In genomic region chr4:139266583-139267257, GRCh38 we compare ENCODE assay signal across 8 cellular contexts. TPM values are rescaled to one million over a fixed set of nuclear protein-coding genes. Genes with fewer than 3 reads are reported as not detected.
DNase-seq lines count a peak whose midpoint lies in the region; ATAC-seq and TF ChIP-seq lines count a peak whose summit lies in the region.

No MANE protein-coding gene starts in this region.

- no peaks in the 10 kb centered on the region for H3K9me3 Mint-ChIP-seq in WTC11

- peak overlapping the region; percentile 82 for H2AFZ ChIP-seq in Karpas-422 (ENCODE audit: low read length)

- no peak overlapping the region for H3K4me3 Mint-ChIP-seq in WTC11

- no peak overlapping the region for H3K27ac Mint-ChIP-seq in WTC11

- H3K4me1 ChIP-seq in Karpas-422 (ENCODE audit: low read length), result peaks cover 14% of the 10 kb centered on the region
- H3K4me1 ChIP-seq in breast epithelium, result no peaks in the 10 kb centered on the region

- H3K4me1 Mint-ChIP-seq in WTC11, result peaks cover 20% of the 10 kb centered on the region

- DNase-seq in GDM1 (lab: John Stamatoyannopoulos, UW), result peak; percentile 39
- peak; percentile 40 for DNase-seq in H4 (ENCODE audit: low spot score)
- DNase-seq in Karpas-422, result peak; percentile 54
- no peak for DNase-seq in WTC11 (ENCODE audit: low spot score)
- DNase-seq in breast epithelium (ENCODE audit: low spot score in 2 of 2), result peak in 1 of 2 donors; percentile 36
- DNase-seq in kidney tubule cell (ENCODE audit: low spot score), result peak; percentile 84
- peak; percentile 73 to 74 for DNase-seq in stimulated activated CD4-positive, alpha-beta T cell treated with anti-CD3 and anti-CD28 coated beads, Interleukin-2, amount 100 ng/mL, for 48 hours
- DNase-seq in NCI-H2107 (lab: John Stamatoyannopoulos, UW), result no peak

- CTCF ChIA-PET in WTC11 (lab: Charles Lee), result interaction anchor here (1.7 kb wide), 1 partner anchor 29 kb away, joined by 4 read pairs; no protein-coding TSS in a partner anchor

- TF ChIP-seq POLR2A in breast epithelium (IDR thresholded peaks at IDR 0.05), result no peak

- no peaks in the 10 kb centered on the region for H3K27me3 Mint-ChIP-seq in WTC11 (ENCODE audit: low read depth)

- no peaks in the 10 kb centered on the region for H3K36me3 Mint-ChIP-seq in WTC11

- H3K36me3 ChIP-seq in Karpas-422 (ENCODE audit: insufficient read depth, low read length) (no peaks in the 10 kb centered on the region), breast epithelium (no peaks in the 10 kb centered on the region)

- H3K9ac ChIP-seq in Karpas-422 (ENCODE audit: low read length), result peak overlapping the region; percentile 45

- TF ChIP-seq CTCF in WTC11 (IDR thresholded peaks at IDR 0.05), result no peak
- TF ChIP-seq CTCF in breast epithelium (IDR thresholded peaks at IDR 0.05), result no peak

- POLR2A ChIA-PET in WTC11 (lab: Charles Lee), result no interaction called here

- no peaks in the 10 kb centered on the region for H4K20me1 ChIP-seq in Karpas-422 (ENCODE audit: insufficient read depth, low read depth, low read length)

- ATAC-seq in WTC11, result peak; percentile 72

- intact Hi-C loops in breast epithelium (cut with DNase I; ENCODE audit: low total_unique reads), result no loop called here

- H3K9me3 ChIP-seq in Karpas-422 (ENCODE audit: low read length) (no peaks in the 10 kb centered on the region), breast epithelium (no peaks in the 10 kb centered on the region)

- H3K9me2 ChIP-seq in Karpas-422 (replicated peaks; ENCODE audit: insufficient read depth, low read length), result no peaks in the 10 kb centered on the region

- peak overlapping the region; percentile 63 for H3K4me2 ChIP-seq in Karpas-422 (ENCODE audit: low read depth, low read length, poor library complexity, severe bottlenecking)

- H3K27me3 ChIP-seq in Karpas-422 (ENCODE audit: low read length) (no peaks in the 10 kb centered on the region), breast epithelium (no peaks in the 10 kb centered on the region)

- H3K27ac ChIP-seq in Karpas-422 (ENCODE audit: low read length) (no peak overlapping the region), breast epithelium (no peak overlapping the region)

- no peaks in the 10 kb centered on the region for H3K79me2 ChIP-seq in Karpas-422 (ENCODE audit: low read length)

- H3K4me3 ChIP-seq in Karpas-422 (ENCODE audit: low read length) (peak overlapping the region; percentile 55), breast epithelium (peak overlapping the region; percentile 19 to 46 (median 30))

TF ChIP-seq in WTC11, 78 proteins besides CTCF, POLR2A, EP300 and RAD21:
- TF ChIP-seq USF1 (CRISPR knock-in tag; IDR thresholded peaks at IDR 0.05) (peak; percentile 82), USF2 (CRISPR knock-in tag; IDR thresholded peaks at IDR 0.05) (peak; percentile 86), AFF4 (CRISPR knock-in tag; IDR thresholded peaks at IDR 0.05; ENCODE audit: borderline replicate concordance) (no peak)

RNA-seq across cellular contexts. Expression of gene MGARP, which starts 13.3 kb away (rescaled TPM):
- total RNA-seq in H4 (2014; rRNA removed; shearing (Covaris generic)), result 0.72 TPM in 1 of 2 replicates, not detected in the other
- not detected in 2 replicates for total RNA-seq in Karpas-422 (2014; rRNA removed; shearing (Covaris generic); ENCODE audit: low replicate concordance)
- 4.6 to 7.5 TPM (median 6.2 TPM) in 3 replicates for total RNA-seq in WTC11 (2021)
- total RNA-seq in breast epithelium, result 1 to 10 TPM in 2 of 3 donors, not detected in 1; 1.6 to 3.8 TPM

RNA-seq across cellular contexts. Expression of gene NAA15, which starts 34.6 kb away (rescaled TPM):
- 29.9 and 36.9 TPM in 2 replicates for total RNA-seq in H4 (2014; rRNA removed; shearing (Covaris generic))
- 25.3 and 44.3 TPM in 2 replicates for total RNA-seq in Karpas-422 (2014; rRNA removed; shearing (Covaris generic); ENCODE audit: low replicate concordance)
- total RNA-seq in WTC11 (2021), result 81.4 to 98.9 TPM (median 81.6 TPM) in 3 replicates
- 10 to 100 TPM; 28.5 to 49.9 (median 34.1) TPM for total RNA-seq in breast epithelium

RNA-seq across cellular contexts. Expression of gene NDUFC1, which starts 35.6 kb away (rescaled TPM):
- total RNA-seq in H4 (2014; rRNA removed; shearing (Covaris generic)), result 154 and 169 TPM in 2 replicates
- total RNA-seq in Karpas-422 (2014; rRNA removed; shearing (Covaris generic); ENCODE audit: low replicate concordance), result 76.7 and 86.8 TPM in 2 replicates
- 61.7 to 72.3 TPM (median 64.5 TPM) in 3 replicates for total RNA-seq in WTC11 (2021)
- 10 to 100 TPM; 26.2 to 42.7 (median 35.0) TPM for total RNA-seq in breast epithelium

Comparison
In these comparisons a context has a peak if more than half of its experiments do, and no peak if none do; other contexts are left out.
1. DNase-seq: peak in GDM1 (single experiment), H4 (single experiment), Karpas-422 (single experiment), kidney tubule cell (single experiment) and stimulated activated CD4-positive, alpha-beta T cell treated with anti-CD3 and anti-CD28 coated beads, Interleukin-2, amount 100 ng/mL, for 48 hours (2 of 2); none in WTC11 (single experiment) and NCI-H2107 (single experiment).